1 cellular context compared by ENCODE assay signal in genomic region chr2:98615481-98615880, GRCh38.
TF ChIP-seq lines count a peak whose summit lies in the region.

No MANE protein-coding gene starts in this region.

TF ChIP-seq in WTC11, 78 proteins besides CTCF, POLR2A, EP300 and RAD21 (continued from another document):
- TF ChIP-seq ZNF425 (CRISPR knock-in tag; conservative IDR thresholded peaks at IDR 0.05) (no peak), EMX1 (CRISPR knock-in tag; IDR thresholded peaks at IDR 0.05) (no peak)
